Comparison of ENCODE assay signal across 17 cellular contexts in the genomic region with DNA sequence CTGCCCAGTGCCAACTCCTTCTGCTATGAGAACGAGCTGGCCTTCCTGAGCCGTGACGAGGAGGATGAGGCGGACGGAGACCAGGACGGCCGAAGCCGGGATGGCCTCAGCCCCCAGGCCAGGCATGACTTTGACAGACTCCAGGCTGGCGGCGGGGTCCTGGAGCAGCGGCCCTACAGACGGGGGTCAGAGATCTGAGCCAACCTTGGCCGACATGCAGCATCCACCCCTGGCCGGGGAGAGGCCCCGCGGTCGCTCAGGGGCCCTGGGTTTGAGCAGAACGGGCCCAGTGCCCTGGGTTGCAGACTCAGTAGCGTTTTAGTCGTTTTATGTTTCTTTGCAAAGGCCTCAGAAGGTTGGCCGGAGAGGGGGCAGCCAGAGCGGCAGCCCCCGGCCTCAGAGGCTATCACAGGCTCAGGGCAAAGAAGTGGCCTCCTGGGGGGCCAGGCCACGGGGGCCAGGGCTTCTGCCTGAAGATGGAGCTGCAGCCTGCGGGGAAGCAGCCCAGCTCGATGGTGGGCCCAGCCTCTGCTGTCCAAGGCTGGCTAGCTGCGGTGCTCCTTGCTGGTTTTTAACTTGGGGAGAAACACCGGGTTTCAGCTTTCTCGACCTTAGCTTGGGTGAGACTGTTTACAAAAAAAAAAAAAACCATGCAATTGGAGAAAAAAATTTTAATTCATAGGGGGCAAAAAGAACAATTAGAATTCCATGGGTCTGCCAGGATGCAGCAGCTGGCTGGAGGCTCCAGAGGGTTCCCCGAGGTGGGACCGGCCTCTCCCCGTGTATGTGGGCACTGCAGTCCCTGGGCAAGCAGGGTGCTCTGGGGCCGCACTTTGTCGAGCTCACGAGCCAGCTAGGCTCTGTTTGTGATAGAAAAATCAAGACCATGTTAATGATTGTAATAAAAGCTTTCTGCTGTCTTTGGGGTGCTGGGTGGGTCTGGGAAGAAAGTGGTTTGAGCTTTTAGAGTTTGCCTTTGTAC. TPM values are rescaled to one million over a fixed set of nuclear protein-coding genes. Genes with fewer than 3 reads are reported as not detected.
"Had no signal": no experiment of that assay in that cellular context is flagged by ENCODE, and none has a peak within 500 bp of the region (broad histone marks: within the 10 kb centered on the region; RNA-seq: fewer than 3 reads in every experiment).

No MANE protein-coding gene starts in this region.

RNA-seq across cellular contexts. Expression of a gene that starts 11.9 kb away (rescaled TPM):
- total RNA-seq: chondrocyte, colonic mucosa, dermis microvascular lymphatic vessel endothelial cell, endodermal cell, esophagus mucosa, gastrocnemius medialis, glomerular endothelial cell, heart right ventricle, kidney epithelial cell, left cardiac atrium, left lung, left ventricle myocardium superior, lung, mammary epithelial cell, mesothelial cell of epicardium, mucosa of descending colon, myocyte had no signal
- polyA plus RNA-seq: heart right ventricle, lung, mammary epithelial cell had no signal
